Comparison of ENCODE assay signal across 27 cellular contexts in genomic region chr2:175454953-175455389, GRCh38.
"Had no signal": no experiment of that assay in that cellular context is flagged by ENCODE, and none has a peak within 500 bp of the region (broad histone marks: within the 10 kb centered on the region; RNA-seq: fewer than 3 reads in every experiment).

No MANE protein-coding gene starts in this region.

- H3K4me3 Mint-ChIP-seq: activated CD8-positive, alpha-beta T cell treated with anti-CD3 and anti-CD28 coated beads, Interleukin-2, amount 10 ng/mL, durations not matched to agents 7 days and 5 days; activated naive CD8-positive, alpha-beta T cell treated with anti-CD3 and anti-CD28 coated beads, Interleukin-2, amount 10 ng/mL, durations not matched to agents 7 days and 5 days; T-helper 1 cell treated with Interleukin-12 subunit alpha and Interleukin-12 subunit beta and Interleukin-4 antibody, amounts not matched to agents 30 μg/mL and 1 μg/mL, for 36 hours had no signal

- H3K36me3 Mint-ChIP-seq: activated naive CD8-positive, alpha-beta T cell treated with anti-CD3 and anti-CD28 coated beads, Interleukin-2, amount 10 ng/mL, durations not matched to agents 7 days and 5 days had no signal

- H3K36me3 ChIP-seq: adrenal gland, breast epithelium, Peyer's patch, SJSA1 had no signal

- H3K27ac Mint-ChIP-seq: activated CD8-positive, alpha-beta T cell treated with anti-CD3 and anti-CD28 coated beads, Interleukin-2, amount 10 ng/mL, durations not matched to agents 7 days and 5 days; activated naive CD8-positive, alpha-beta T cell treated with anti-CD3 and anti-CD28 coated beads, Interleukin-2, amount 10 ng/mL, durations not matched to agents 7 days and 5 days; T-helper 1 cell treated with Interleukin-12 subunit alpha and Interleukin-12 subunit beta and Interleukin-4 antibody, amounts not matched to agents 30 μg/mL and 1 μg/mL, for 36 hours had no signal

- H3K4me3 ChIP-seq: adrenal gland, breast epithelium, Peyer's patch, SJSA1 had no signal

- ATAC-seq: activated CD8-positive, alpha-beta T cell treated with anti-CD3 and anti-CD28 coated beads, Interleukin-2, amount 10 ng/mL, durations not matched to agents 7 days and 5 days had no signal

- H3K27me3 Mint-ChIP-seq: activated naive CD8-positive, alpha-beta T cell treated with anti-CD3 and anti-CD28 coated beads, Interleukin-2, amount 10 ng/mL, durations not matched to agents 7 days and 5 days had no signal

- H3K27ac ChIP-seq: adrenal gland, breast epithelium, Peyer's patch, RWPE1, SJSA1 had no signal

- DNase-seq: activated CD4-positive, alpha-beta T cell treated with anti-CD3 and anti-CD28 coated beads for 48 hours; activated CD4-positive, alpha-beta T cell treated with anti-CD3 and anti-CD28 coated beads, Interleukin-2, amount 50 U/mL, for 4 hours; activated CD4-positive, CD25-positive, alpha-beta regulatory T cell treated with anti-CD3 and anti-CD28 coated beads, Interleukin-2, amount 50 U/mL, for 72 hours; activated CD8-positive, alpha-beta memory T cell treated with anti-CD3 and anti-CD28 coated beads, Interleukin-2, amount 50 U/mL, for 48 hours; activated CD8-positive, alpha-beta T cell treated with anti-CD3 and anti-CD28 coated beads, Interleukin-2, amount 10 ng/mL, durations not matched to agents 7 days and 5 days; activated naive CD4-positive, alpha-beta T cell treated with anti-CD3 and anti-CD28 coated beads, Interleukin-2, amount 50 U/mL, for 16 hours; activated naive CD8-positive, alpha-beta T cell treated with anti-CD3 and anti-CD28 coated beads, Interleukin-2, amount 10 ng/mL, durations not matched to agents 7 days and 5 days; activated T-cell treated with anti-CD3 and anti-CD28 coated beads, Interleukin-2, amount 50 U/mL, for 1 hour; adrenal gland; anterior cingulate cortex; caudate nucleus; Kasumi-1; NCI-H1105 treated with DMSO at 0.1 percent for 48 hours; NCI-H146; NCI-H187 treated with DMSO at 0.1 percent for 48 hours; NCI-H2171; NCI-H345; NCI-H510A; NCI-H526 treated with DMSO at 0.1 percent for 48 hours; NK-92 treated with Interleukin-12 subunit alpha and Interleukin-12 subunit beta, amount 100 ng/mL, for 24 hours; OCI-M1; Peyer's patch; Right ventricle myocardium superior had no signal

- H3K27me3 ChIP-seq: adrenal gland, breast epithelium, Peyer's patch, SJSA1 had no signal

- H3K4me1 ChIP-seq: adrenal gland, breast epithelium, Peyer's patch, SJSA1 had no signal

- H3K9me3 ChIP-seq: adrenal gland, breast epithelium, Peyer's patch, SJSA1 had no signal
